In the genomic region with DNA sequence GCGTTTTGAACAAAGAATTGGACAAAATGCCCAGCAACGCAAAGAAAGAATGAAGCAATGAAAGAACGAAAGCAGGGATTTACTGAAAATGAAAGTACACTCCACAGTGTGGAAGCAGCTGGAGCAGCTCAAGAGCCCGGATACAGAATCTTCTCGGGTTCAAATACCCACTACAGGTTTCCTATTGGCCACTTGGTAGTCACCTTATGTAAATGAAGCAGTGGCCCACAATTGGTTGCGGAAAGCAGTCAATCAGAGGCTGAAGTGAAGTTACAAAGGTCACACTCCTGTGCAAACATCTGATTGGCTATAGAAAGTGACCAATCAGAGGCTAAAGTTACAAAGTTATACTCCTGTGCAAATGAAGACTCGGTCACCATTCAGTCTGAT, we compare ENCODE assay signal across 20 cellular contexts. TPM values are rescaled to one million over a fixed set of nuclear protein-coding genes. Genes with fewer than 3 reads are reported as not detected.
DNase-seq lines count a peak whose midpoint lies in the region; ATAC-seq, FAIRE-seq and TF ChIP-seq lines count a peak whose summit lies in the region.
"Had no signal": no experiment of that assay in that cellular context is flagged by ENCODE, and none has a peak within 500 bp of the region (broad histone marks: within the 10 kb centered on the region; RNA-seq: fewer than 3 reads in every experiment).

No MANE protein-coding gene starts in this region.

- FAIRE-seq in kidney (lab: Jason Lieb, UNC) = no peak
- FAIRE-seq: islet of Langerhans, urothelium cell line had no signal

- no peaks in the 10 kb centered on the region for H3K27me3 ChIP-seq in heart left ventricle
- peaks cover 6% of the 10 kb centered on the region; the same call in 1 of the 2 replicates for H3K27me3 ChIP-seq in SJCRH30
- H3K27me3 ChIP-seq: stomach had no signal

- peaks cover 4% of the 10 kb centered on the region for H3K27me3 Mint-ChIP-seq in activated T-cell treated with anti-CD3 and anti-CD28 coated beads, Interleukin-2, amount 50 U/mL, for 4 hours (ENCODE audit: low read depth)

- H3K4me3 Mint-ChIP-seq in activated T-cell treated with anti-CD3 and anti-CD28 coated beads, Interleukin-2, amount 50 U/mL, for 4 hours = no peak overlapping the region

- no peak overlapping the region for H3K9ac ChIP-seq in kidney (ENCODE audit: low read length in 2 of 2)
- H3K9ac ChIP-seq: parathyroid adenoma had no signal

- H3K36me3 Mint-ChIP-seq in activated T-cell treated with anti-CD3 and anti-CD28 coated beads, Interleukin-2, amount 50 U/mL, for 4 hours (ENCODE audit: insufficient read depth) = no peaks in the 10 kb centered on the region

- ATAC-seq in heart left ventricle = no peak
- no peak for ATAC-seq in activated T-cell treated with anti-CD3 and anti-CD28 coated beads, Interleukin-2, amount 50 U/mL, for 4 hours
- ATAC-seq: Panc1 had no signal

- peak overlapping the region in 8 of 12 donors; percentile 43 to 85 (median 70) for H3K27ac ChIP-seq in heart left ventricle
- H3K27ac ChIP-seq in SJCRH30 = no peak overlapping the region
- H3K27ac ChIP-seq in kidney (ENCODE audit: low read depth in 2 of 2, low read length in 2 of 2) = no peak overlapping the region
- H3K27ac ChIP-seq: coronary artery, parathyroid adenoma had no signal

- H3K36me3 ChIP-seq in heart left ventricle = no peaks in the 10 kb centered on the region
- H3K36me3 ChIP-seq in SJCRH30 = no peaks in the 10 kb centered on the region
- no peaks in the 10 kb centered on the region for H3K36me3 ChIP-seq in kidney (ENCODE audit: control insufficient read depth in 1 of 2, insufficient read depth in 2 of 2, low read length in 2 of 2)
- H3K36me3 ChIP-seq: stomach had no signal

- H3K9me3 ChIP-seq in heart left ventricle (no peaks in the 10 kb centered on the region), SJCRH30 (replicated peaks) (no peaks in the 10 kb centered on the region), kidney (ENCODE audit: control insufficient read depth in 1 of 2, low read length in 2 of 2) (no peaks in the 10 kb centered on the region)
- H3K9me3 ChIP-seq: stomach had no signal

- DNase-seq in heart left ventricle = no peak
- DNase-seq in cardiac septum (ENCODE audit: low spot score) = no peak
- DNase-seq in SJCRH30 = peak; percentile 49 to 75
- DNase-seq in kidney = peak; percentile 15
- no peak for DNase-seq in activated T-cell treated with anti-CD3 and anti-CD28 coated beads, Interleukin-2, amount 50 U/mL, for 4 hours
- DNase-seq in activated T-cell treated with anti-CD3 and anti-CD28 coated beads, Interleukin-2, amount 50 U/mL, for 1 hour = no peak
- no peak for DNase-seq in stimulated activated CD4-positive, alpha-beta T cell treated with anti-CD3 and anti-CD28 coated beads, Interleukin-12 subunit alpha, Interleukin-12 subunit beta, amount 100 ng/mL, for 4 hours
- DNase-seq in lower leg skin (ENCODE audit: low spot score in 2 of 2) = no peak
- DNase-seq: activated CD4-positive, CD25-positive, alpha-beta regulatory T cell; activated naive CD4-positive, alpha-beta T cell; GDM1; KG1; NCI-H146; NCI-H524 treated with DMSO at 0.1 percent for 48 hours; stomach had no signal

- no peak for TF ChIP-seq CTCF in heart left ventricle (IDR thresholded peaks at IDR 0.05)
- TF ChIP-seq CTCF in kidney (IDR thresholded peaks at IDR 0.05; ENCODE audit: borderline replicate concordance, extremely low read depth, insufficient read depth) = no peak
- TF ChIP-seq CTCF in lower leg skin (IDR thresholded peaks at IDR 0.05) = no peak

- no peaks in the 10 kb centered on the region for H3K9me3 Mint-ChIP-seq in activated T-cell treated with anti-CD3 and anti-CD28 coated beads, Interleukin-2, amount 50 U/mL, for 4 hours

- H3K4me1 ChIP-seq in heart left ventricle (peaks cover 0 to 38% (median 5%) of the 10 kb centered on the region in 12 donors), SJCRH30 (peaks cover 6% of the 10 kb centered on the region; the same call in 1 of the 2 replicates), kidney (ENCODE audit: control insufficient read depth in 1 of 2, insufficient read depth in 1 of 2, low read depth in 1 of 2, low read length in 2 of 2) (peaks cover 0 to 9% of the 10 kb centered on the region in 2 donors)

- H3K4me1 Mint-ChIP-seq in activated T-cell treated with anti-CD3 and anti-CD28 coated beads, Interleukin-2, amount 50 U/mL, for 4 hours (ENCODE audit: low read depth) = no peaks in the 10 kb centered on the region

- WGBS in heart left ventricle, 4 donors = 87 to 91% (median 89%) methylated on average over 7 of the region's 7 CpGs
- 79 to 85% methylated on average over 7 of the region's 7 CpGs for WGBS in lower leg skin, 2 donors

- H3K4me3 ChIP-seq in heart left ventricle (no peak overlapping the region), SJCRH30 (no peak overlapping the region), kidney (ENCODE audit: low read length in 2 of 2) (peak overlapping the region; percentile 3 to 21), lower leg skin (ENCODE audit: low read depth, poor library complexity, severe bottlenecking) (no peak overlapping the region)
- H3K4me3 ChIP-seq: coronary artery, stomach had no signal

- no peak for TF ChIP-seq POLR2A in heart left ventricle (IDR thresholded peaks at IDR 0.05)
- TF ChIP-seq POLR2A in lower leg skin (IDR thresholded peaks at IDR 0.05) = no peak

- intact Hi-C loops in heart left ventricle (cut with DNase I) = loop anchor here in 1 of 10 donors (5.0 kb wide), 2 partner anchors 35 to 50 kb away; no protein-coding TSS in a partner anchor
- intact Hi-C loops in cardiac septum (cut with DNase I) = no loop called here
- intact Hi-C loops in kidney (cut with DNase I) = no loop called here
- intact Hi-C loops in lower leg skin (cut with DNase I; ENCODE audit: low total_unique reads) = no loop called here

RNA-seq across cellular contexts. Expression of a gene that starts 15.0 kb away (rescaled TPM):
- total RNA-seq in heart left ventricle (10 to 100 TPM; 59.0 to 96.2 (median 78.1) TPM), cardiac septum (67.8 TPM), kidney (69.4 TPM), lower leg skin (10 to 100 TPM; 28.9 to 55.8 (median 41.5) TPM)
- polyA plus RNA-seq in heart left ventricle (10 to 100 TPM; 27.5 to 47.6 TPM), kidney (ENCODE audit: insufficient read depth, low read depth, low replicate concordance) (15.1 TPM)
- total RNA-seq in SJCRH30 (2014; rRNA removed; shearing (Covaris generic)) = 8.1 and 10.5 TPM in 2 replicates
- 10 to 100 TPM in 1 of 3 donors, 1 to 10 TPM in 2; 6.8 to 11.8 (median 9.7) TPM for total RNA-seq in activated T-cell treated with anti-CD3 and anti-CD28 coated beads, Interleukin-2, amount 50 U/mL, for 4 hours

Comparison
In these comparisons a context has a peak if more than half of its experiments do, and no peak if none do; other contexts are left out.
1. DNase-seq: peak in SJCRH30 (2 of 2) and kidney (single experiment); none in heart left ventricle (0 of 5), cardiac septum (single experiment), activated T-cell treated with anti-CD3 and anti-CD28 coated beads, Interleukin-2, amount 50 U/mL, for 4 hours (single experiment), activated T-cell treated with anti-CD3 and anti-CD28 coated beads, Interleukin-2, amount 50 U/mL, for 1 hour (single experiment), stimulated activated CD4-positive, alpha-beta T cell treated with anti-CD3 and anti-CD28 coated beads, Interleukin-12 subunit alpha, Interleukin-12 subunit beta, amount 100 ng/mL, for 4 hours (single experiment) and lower leg skin (0 of 2).
2. H3K27ac ChIP-seq: peak in heart left ventricle (8 of 12); none in SJCRH30 (single experiment) and kidney (0 of 2).
3. H3K4me3 ChIP-seq: peak in kidney (2 of 2); none in heart left ventricle (0 of 12), SJCRH30 (single experiment) and lower leg skin (single experiment).